Comparison of ENCODE assay signal across 11 cellular contexts in the genomic region with DNA sequence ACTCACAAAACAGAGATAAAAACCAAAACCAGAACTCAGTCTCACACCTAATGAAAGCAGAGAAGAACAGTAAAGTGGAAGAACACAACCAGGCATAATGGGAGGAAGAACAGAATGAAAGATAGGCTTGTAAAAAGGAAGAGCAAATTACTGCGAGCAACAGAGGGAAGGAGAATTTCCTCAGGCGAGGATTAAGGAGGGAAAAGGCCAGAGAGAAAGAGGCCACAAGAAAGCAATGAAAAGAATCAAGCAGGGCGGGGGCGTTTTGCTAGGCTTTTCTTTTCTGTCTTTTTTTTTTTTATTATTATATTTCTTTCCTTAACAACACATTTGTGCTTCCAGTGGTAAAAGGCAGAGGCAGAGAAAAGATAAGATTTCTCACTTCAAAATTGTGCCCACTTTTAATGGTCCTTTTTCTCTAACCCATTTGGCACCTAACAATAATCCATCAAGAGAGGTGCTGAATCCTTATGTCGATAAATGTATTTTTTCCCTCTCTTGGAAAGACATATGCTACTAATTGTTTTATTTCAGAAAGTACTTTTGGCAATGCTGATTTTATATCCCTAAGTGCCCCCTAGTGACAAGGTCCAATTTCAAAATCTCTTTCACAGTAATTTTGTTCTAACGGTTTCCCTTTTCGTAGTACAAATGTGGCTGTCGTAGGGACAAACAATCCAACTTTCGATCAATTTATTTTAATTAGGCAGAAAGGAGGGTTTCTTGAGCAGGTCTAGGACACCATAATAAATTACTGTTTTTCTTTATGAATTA.
DNase-seq lines count a peak whose midpoint lies in the region; ATAC-seq, FAIRE-seq and TF ChIP-seq lines count a peak whose summit lies in the region.
"Had no signal": no experiment of that assay in that cellular context is flagged by ENCODE, and none has a peak within 500 bp of the region (broad histone marks: within the 10 kb centered on the region; RNA-seq: fewer than 3 reads in every experiment).

No MANE protein-coding gene starts in this region.

- H3K9ac ChIP-seq in OCI-LY3 (ENCODE audit: low read length), result no peak overlapping the region

- TF ChIP-seq CTCF in OCI-LY3 (IDR thresholded peaks at IDR 0.05; ENCODE audit: low read depth, low read length) (peak; percentile 57), fibroblast of mammary gland (conservative IDR thresholded peaks at IDR 0.05; ENCODE audit: control insufficient read depth, insufficient read depth, low read depth, low read length) (peak; percentile 34), testis (IDR thresholded peaks at IDR 0.05) (peak in 2 of 3 experiments; percentile 27)
- no peak for TF ChIP-seq CTCF in activated CD8-positive, alpha-beta T cell treated with anti-CD3 and anti-CD28 coated beads for 36 hours (IDR thresholded peaks at IDR 0.05)

- no peak for ATAC-seq in activated CD8-positive, alpha-beta T cell treated with anti-CD3 and anti-CD28 coated beads for 36 hours

- no peak for FAIRE-seq in GM12892 (lab: Jason Lieb, UNC)

- H3K9me3 Mint-ChIP-seq in activated CD8-positive, alpha-beta T cell treated with anti-CD3 and anti-CD28 coated beads for 36 hours, result no peaks in the 10 kb centered on the region

- H3K9me3 ChIP-seq in OCI-LY3 (ENCODE audit: insufficient read depth, low read length) (no peaks in the 10 kb centered on the region), testis (no peaks in the 10 kb centered on the region)

- H3K36me3 Mint-ChIP-seq in activated CD8-positive, alpha-beta T cell treated with anti-CD3 and anti-CD28 coated beads for 36 hours (ENCODE audit: low read depth), result no peaks in the 10 kb centered on the region

- H3K27me3 Mint-ChIP-seq in activated CD8-positive, alpha-beta T cell treated with anti-CD3 and anti-CD28 coated beads for 36 hours, result no peaks in the 10 kb centered on the region

- H2AFZ ChIP-seq in OCI-LY3 (ENCODE audit: low read depth, low read length), result 0 out of 2 replicates have a peak overlapping the region, but pooled peaks have one; percentile 45

- DNase-seq in NCI-H82 (lab: John Stamatoyannopoulos, UW) (peak; percentile 26), NCI-H82 treated with DMSO at 0.1 percent for 48 hours (lab: John Stamatoyannopoulos, UW; ENCODE audit: unreplicated experiment) (no peak), fibroblast of mammary gland (ENCODE audit: low read depth) (peak; percentile 28), testis (no peak), DMS153 treated with DMSO at 0.1 percent for 48 hours (lab: John Stamatoyannopoulos, UW; ENCODE audit: unreplicated experiment) (no peak), GM12892 (ENCODE audit: insufficient read length) (no peak)
- no peak for DNase-seq in activated CD8-positive, alpha-beta T cell treated with anti-CD3 and anti-CD28 coated beads for 36 hours
- DNase-seq: activated T-cell treated with anti-CD3 and anti-CD28 coated beads, Interleukin-2, amount 50 U/mL, for 1 hour; GOT3; NCI-H2107 had no signal

- intact Hi-C loops in testis (cut with DNase I; ENCODE audit: low total_unique reads), result no loop called here
- intact Hi-C loops in activated CD8-positive, alpha-beta T cell treated with anti-CD3 and anti-CD28 coated beads for 36 hours (cut with micrococcal nuclease), result no loop called here

- H3K4me1 ChIP-seq in OCI-LY3 (ENCODE audit: low read length) (no peaks in the 10 kb centered on the region), testis (peaks cover 7% of the 10 kb centered on the region)

- WGBS in testis, 2 donors, result 60 to 61% methylated on average over 9 of the region's 9 CpGs

- H3K79me2 ChIP-seq in OCI-LY3 (ENCODE audit: low read length), result no peaks in the 10 kb centered on the region

- H4K20me1 ChIP-seq in OCI-LY3 (ENCODE audit: insufficient read depth, low read length), result no peaks in the 10 kb centered on the region

- H3K27me3 ChIP-seq in OCI-LY3 (ENCODE audit: low read depth, low read length), result 0 out of 2 replicates have a peak, but pooled peaks cover 7% of the 10 kb centered on the region
- no peaks in the 10 kb centered on the region for H3K27me3 ChIP-seq in testis

- no peak overlapping the region for H3K4me3 ChIP-seq in OCI-LY3 (ENCODE audit: low read length)
- no peak overlapping the region for H3K4me3 ChIP-seq in fibroblast of mammary gland (ENCODE audit: control insufficient read depth, low read depth, low read length)
- H3K4me3 ChIP-seq in testis, result no peak overlapping the region

- H3K36me3 ChIP-seq in OCI-LY3 (replicated peaks; ENCODE audit: low read depth, low read length) (no peaks in the 10 kb centered on the region), testis (ENCODE audit: low read depth, missing control alignments) (no peaks in the 10 kb centered on the region)

- CTCF ChIA-PET in activated CD8-positive, alpha-beta T cell treated with anti-CD3 and anti-CD28 coated beads for 36 hours (lab: Charles Lee), result no interaction called here

- H3K4me1 Mint-ChIP-seq in activated CD8-positive, alpha-beta T cell treated with anti-CD3 and anti-CD28 coated beads for 36 hours (ENCODE audit: low read depth), result no peaks in the 10 kb centered on the region

- H3K4me2 ChIP-seq in OCI-LY3 (ENCODE audit: low read length), result no peak overlapping the region

- H3K27ac ChIP-seq in OCI-LY3 (ENCODE audit: low read length) (no peak overlapping the region), testis (no peak overlapping the region)

- TF ChIP-seq POLR2A in testis (IDR thresholded peaks at IDR 0.05) (no peak), GM12892 (IDR thresholded peaks at IDR 0.05; ENCODE audit: low read depth, low read length) (no peak)

- POLR2A ChIA-PET in activated CD8-positive, alpha-beta T cell treated with anti-CD3 and anti-CD28 coated beads for 36 hours (lab: Charles Lee), result no interaction called here

- H3K4me3 Mint-ChIP-seq in activated CD8-positive, alpha-beta T cell treated with anti-CD3 and anti-CD28 coated beads for 36 hours, result no peak overlapping the region

- no peak overlapping the region for H3K27ac Mint-ChIP-seq in activated CD8-positive, alpha-beta T cell treated with anti-CD3 and anti-CD28 coated beads for 36 hours

Comparison
In these comparisons a context has a peak if more than half of its experiments do, and no peak if none do; other contexts are left out.
1. DNase-seq: peak in NCI-H82 (single experiment) and fibroblast of mammary gland (single experiment); none in NCI-H82 treated with DMSO at 0.1 percent for 48 hours (single experiment), testis (single experiment), activated CD8-positive, alpha-beta T cell treated with anti-CD3 and anti-CD28 coated beads for 36 hours (single experiment), DMS153 treated with DMSO at 0.1 percent for 48 hours (single experiment) and GM12892 (single experiment).